In the genomic region with DNA sequence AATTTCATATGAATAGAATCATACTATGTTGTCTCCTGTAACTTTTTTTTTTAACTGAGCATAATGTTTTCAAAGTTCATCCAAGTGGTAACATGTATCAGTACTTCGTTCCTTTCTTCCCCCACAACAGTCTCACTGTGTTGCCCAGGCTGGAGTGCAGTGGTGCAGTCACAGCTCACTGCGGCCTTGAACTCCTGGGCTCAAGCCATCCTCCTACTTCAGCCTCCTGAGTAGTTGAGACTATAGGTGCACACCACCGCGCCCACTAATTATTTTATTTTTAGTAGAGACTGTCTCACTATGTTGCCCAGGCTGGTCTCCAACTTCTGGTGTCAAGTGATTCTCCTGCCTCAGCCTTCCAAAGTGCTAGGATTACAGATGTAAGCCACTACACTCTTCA, we compare ENCODE assay signal across 23 cellular contexts. TPM values are rescaled to one million over a fixed set of nuclear protein-coding genes. Genes with fewer than 3 reads are reported as not detected.
DNase-seq lines count a peak whose midpoint lies in the region; ATAC-seq, FAIRE-seq and TF ChIP-seq lines count a peak whose summit lies in the region.
"Had no signal": no experiment of that assay in that cellular context is flagged by ENCODE, and none has a peak within 500 bp of the region (broad histone marks: within the 10 kb centered on the region; RNA-seq: fewer than 3 reads in every experiment).

No MANE protein-coding gene starts in this region.

- no peak for FAIRE-seq in HepG2 (lab: Jason Lieb, UNC)
- FAIRE-seq: A204.1, D721Med, G401.6, GM12891, GM19239 had no signal

- DNase-seq in HepG2 (ENCODE audit: low spot score) (no peak), right lobe of liver (no peak), WTC11 (ENCODE audit: low spot score) (no peak), aorta (no peak), D341Med (ENCODE audit: low spot score) (no peak), sigmoid colon (no peak)
- DNase-seq in stimulated activated naive B cell treated with anti-CD40 and anti-IgM and Interleukin-4, amounts not matched to agents 10 μg/mL and 1 μg/mL and 100 μg/mL, for 72 hours: no peak
- DNase-seq: 8988T; ACHN; AML-193; CD4-positive, alpha-beta T cell; CD8-positive, alpha-beta memory T cell; COR-L47; DMS79 treated with DMSO at 0.1 percent for 48 hours; GF-D8 had no signal

- H3K9ac ChIP-seq in HepG2 (ENCODE audit: insufficient read depth, low read depth, low read length): no peak overlapping the region
- H3K9ac ChIP-seq: BLaER1 treated with 17β-estradiol and CSF1 and Interleukin-3, amounts not matched to agents 10 nM and 100 nM had no signal

- H3K36me3 ChIP-seq in HepG2 (replicated peaks in 1 of 2; ENCODE audit: control insufficient read depth in 1 of 2, insufficient read depth in 2 of 2, low read length in 2 of 2) (peaks cover 6 to 34% of the 10 kb centered on the region in 2 experiments), right lobe of liver (peaks cover 0 to 25% (median 10%) of the 10 kb centered on the region in 4 donors), aorta (ENCODE audit: control insufficient read depth in 1 of 2, insufficient read depth in 2 of 2, low read length in 1 of 2) (peaks cover 3% of the 10 kb centered on the region in 2 donors), sigmoid colon (peaks cover 15 to 37% (median 19%) of the 10 kb centered on the region in 4 donors)

- no peak for TF ChIP-seq RAD21 in HepG2 (CRISPR knock-in tag; IDR thresholded peaks at IDR 0.05)

- H3K9me3 ChIP-seq in HepG2 (ENCODE audit: low read length) (peaks cover 6% of the 10 kb centered on the region; the same call in 1 of the 2 replicates), right lobe of liver (no peaks in the 10 kb centered on the region), aorta (ENCODE audit: control insufficient read depth, low read length) (no peaks in the 10 kb centered on the region), sigmoid colon (no peaks in the 10 kb centered on the region)

- no peak overlapping the region for H3K27ac Mint-ChIP-seq in WTC11
- H3K27ac Mint-ChIP-seq in stimulated activated naive B cell treated with anti-CD40 and anti-IgM and Interleukin-4, amounts not matched to agents 10 μg/mL and 1 μg/mL and 100 μg/mL, for 72 hours: peak overlapping the region; percentile 60
- H3K27ac Mint-ChIP-seq: B cell; CD4-positive, alpha-beta T cell had no signal

- CTCF ChIA-PET in HepG2 (lab: Yijun Ruan, JAX; ENCODE audit: low intra/inter-chr PET ratio, low total read pairs) (no interaction called here), WTC11 (lab: Charles Lee) (interaction anchor here (0.7 kb wide), 3 partner anchors 43 to 146 kb away, joined by 3 to 4 read pairs (median 4); no protein-coding TSS in a partner anchor)

- H3K36me3 Mint-ChIP-seq in WTC11: peaks cover 29% of the 10 kb centered on the region
- H3K36me3 Mint-ChIP-seq in stimulated activated naive B cell treated with anti-CD40 and anti-IgM and Interleukin-4, amounts not matched to agents 10 μg/mL and 1 μg/mL and 100 μg/mL, for 72 hours: peaks cover 52% of the 10 kb centered on the region in 2 donors

- H3K27me3 ChIP-seq in HepG2 (ENCODE audit: control insufficient read depth in 1 of 2, insufficient read depth in 2 of 2, low read length in 2 of 2): no peaks in the 10 kb centered on the region
- no peaks in the 10 kb centered on the region for H3K27me3 ChIP-seq in right lobe of liver
- no peaks in the 10 kb centered on the region for H3K27me3 ChIP-seq in aorta (ENCODE audit: control insufficient read depth in 1 of 2, insufficient read depth in 2 of 2, low read length in 1 of 2)
- no peaks in the 10 kb centered on the region for H3K27me3 ChIP-seq in sigmoid colon
- H3K27me3 ChIP-seq: BLaER1 treated with 17β-estradiol and CSF1 and Interleukin-3, amounts not matched to agents 10 nM and 100 nM had no signal

- no peak overlapping the region for H2AFZ ChIP-seq in HepG2 (ENCODE audit: low read length)

- H3K27ac ChIP-seq in HepG2 (ENCODE audit: extremely low read length, insufficient read depth, low read length): no peak overlapping the region
- no peak overlapping the region for H3K27ac ChIP-seq in right lobe of liver
- no peak overlapping the region for H3K27ac ChIP-seq in aorta (ENCODE audit: low read depth in 1 of 2, low read length in 2 of 2)
- H3K27ac ChIP-seq in sigmoid colon: no peak overlapping the region
- H3K27ac ChIP-seq: BLaER1 treated with 17β-estradiol and CSF1 and Interleukin-3, amounts not matched to agents 10 nM and 100 nM; C4-2B had no signal

- BruUV-seq in HepG2 (replicated peaks; lab: Mats Ljungman, UMichigan): no TSS peak

- 92% methylated on average over 4 of the region's 4 CpGs for WGBS in HepG2 (ENCODE audit: low lambda C conversion rate)
- 98% methylated on average over 4 of the region's 4 CpGs for WGBS in right lobe of liver (ENCODE audit: insufficient coverage, low coverage, low lambda C conversion rate, missing lambda C conversion rate)
- WGBS in aorta, 2 donors: 96 to 97% methylated on average over 4 of the region's 4 CpGs
- WGBS in sigmoid colon, 2 donors: 94 to 98% methylated on average over 4 of the region's 4 CpGs

- H3K4me1 Mint-ChIP-seq in WTC11: no peaks in the 10 kb centered on the region
- peaks cover 17 to 27% of the 10 kb centered on the region in 2 donors for H3K4me1 Mint-ChIP-seq in stimulated activated naive B cell treated with anti-CD40 and anti-IgM and Interleukin-4, amounts not matched to agents 10 μg/mL and 1 μg/mL and 100 μg/mL, for 72 hours

- intact Hi-C loops in HepG2 (cut with micrococcal nuclease; ENCODE audit: unreplicated experiment): no loop called here
- intact Hi-C loops in right lobe of liver (cut with DNase I): no loop called here
- intact Hi-C loops in aorta (cut with DNase I): no loop called here
- intact Hi-C loops in sigmoid colon (cut with DNase I): no loop called here

- H3K4me2 ChIP-seq in HepG2 (ENCODE audit: low read depth, low read length): no peak overlapping the region
- H3K4me2 ChIP-seq: BLaER1 treated with 17β-estradiol and CSF1 and Interleukin-3, amounts not matched to agents 10 nM and 100 nM had no signal

- no peaks in the 10 kb centered on the region for H3K79me2 ChIP-seq in HepG2 (ENCODE audit: insufficient read depth, low read length)

- H3K4me1 ChIP-seq in HepG2 (ENCODE audit: insufficient read depth, low read length) (peaks cover 26% of the 10 kb centered on the region), right lobe of liver (no peaks in the 10 kb centered on the region), aorta (ENCODE audit: control insufficient read depth in 1 of 2, insufficient read depth in 2 of 2, low read length in 2 of 2) (no peaks in the 10 kb centered on the region), sigmoid colon (no peaks in the 10 kb centered on the region)

- H3K4me3 Mint-ChIP-seq in WTC11: no peak overlapping the region
- no peak overlapping the region for H3K4me3 Mint-ChIP-seq in stimulated activated naive B cell treated with anti-CD40 and anti-IgM and Interleukin-4, amounts not matched to agents 10 μg/mL and 1 μg/mL and 100 μg/mL, for 72 hours
- H3K4me3 Mint-ChIP-seq: B cell; CD4-positive, alpha-beta T cell; CD8-positive, alpha-beta memory T cell had no signal

- TF ChIP-seq POLR2A in HepG2 (IDR thresholded peaks at IDR 0.05; ENCODE audit: insufficient read depth in 1 of 2, low read depth in 2 of 2, low read length in 2 of 2) (no peak), right lobe of liver (IDR thresholded peaks at IDR 0.05) (no peak), sigmoid colon (IDR thresholded peaks at IDR 0.05) (no peak)

- TF ChIP-seq CTCF in HepG2 (CRISPR knock-in tag; IDR thresholded peaks at IDR 0.05) (no peak), right lobe of liver (IDR thresholded peaks at IDR 0.05) (no peak), WTC11 (IDR thresholded peaks at IDR 0.05) (no peak), sigmoid colon (IDR thresholded peaks at IDR 0.05) (no peak)

- H4K20me1 ChIP-seq in HepG2 (ENCODE audit: insufficient read depth, low read length): no peaks in the 10 kb centered on the region

- H3K4me3 ChIP-seq in HepG2 (replicated peaks in 1 of 3; ENCODE audit: insufficient read depth in 1 of 3, low read depth in 2 of 3, low read length in 3 of 3) (no peak overlapping the region), right lobe of liver (no peak overlapping the region), aorta (ENCODE audit: low read length in 2 of 2) (no peak overlapping the region), sigmoid colon (no peak overlapping the region)
- H3K4me3 ChIP-seq: BLaER1 treated with 17β-estradiol and CSF1 and Interleukin-3, amounts not matched to agents 10 nM and 100 nM had no signal

- in situ Hi-C loops in HepG2 (cut with HindIII; ENCODE audit: extremely low pct_ligation_motif_present, low pct_unique_long_range_greater_than_20kb): no loop called here

- no peak for TF ChIP-seq EP300 in HepG2 (IDR thresholded peaks at IDR 0.05; ENCODE audit: low read depth in 2 of 2, low read length in 2 of 2)
- no peak for TF ChIP-seq EP300 in HepG2 (CRISPR knock-in tag; IDR thresholded peaks at IDR 0.05; ENCODE audit: borderline replicate concordance)
- no peak for TF ChIP-seq EP300 in sigmoid colon (IDR thresholded peaks at IDR 0.05)

- POLR2A ChIA-PET in HepG2 (lab: Yijun Ruan, JAX): interaction anchor here (0.6 kb wide), 1 partner anchor 87 kb away, joined by 3 read pairs; no protein-coding TSS in a partner anchor
- POLR2A ChIA-PET in WTC11 (lab: Charles Lee): no interaction called here

- peaks cover 5% of the 10 kb centered on the region; the same call in 1 of the 2 replicates for H3K27me3 Mint-ChIP-seq in WTC11 (ENCODE audit: low read depth)
- H3K27me3 Mint-ChIP-seq in stimulated activated naive B cell treated with anti-CD40 and anti-IgM and Interleukin-4, amounts not matched to agents 10 μg/mL and 1 μg/mL and 100 μg/mL, for 72 hours: no peaks in the 10 kb centered on the region
- H3K27me3 Mint-ChIP-seq: B cell; CD4-positive, alpha-beta T cell; CD8-positive, alpha-beta memory T cell had no signal

- H3K9me3 Mint-ChIP-seq in WTC11: peaks cover 8% of the 10 kb centered on the region
- peaks cover 6 to 7% of the 10 kb centered on the region in 2 donors for H3K9me3 Mint-ChIP-seq in stimulated activated naive B cell treated with anti-CD40 and anti-IgM and Interleukin-4, amounts not matched to agents 10 μg/mL and 1 μg/mL and 100 μg/mL, for 72 hours
- H3K9me3 Mint-ChIP-seq: CD4-positive, alpha-beta T cell had no signal

- ATAC-seq in HepG2 (peak; percentile 14; the same call in 1 of the 3 replicates), right lobe of liver (no peak), WTC11 (no peak), aorta (ENCODE audit: low FRiP score) (no peak)
- no peak for ATAC-seq in stimulated activated naive B cell treated with anti-CD40 and anti-IgM and Interleukin-4, amounts not matched to agents 10 μg/mL and 1 μg/mL and 100 μg/mL, for 72 hours (replicated peaks)

RNA-seq across cellular contexts. Expression of a gene that starts 23.4 kb away (rescaled TPM):
- total RNA-seq in HepG2 (2016; rRNA removed; fragmentation: Illumina TruSeq; extraction: Trizol) (6.8 TPM in 2 replicates), right lobe of liver (1 to 10 TPM; 3.7 to 6.8 (median 5.1) TPM), WTC11 (2021) (16.4 to 19.3 TPM (median 18.2 TPM) in 3 replicates), aorta (10 to 100 TPM in 1 of 2 donors, 1 to 10 TPM in 1; 9.5 to 12.1 TPM), sigmoid colon (1 to 10 TPM; 3.1 to 5.8 (median 3.6) TPM)
- 0.71 and 1.2 TPM in 2 replicates for total RNA-seq in HepG2 (2016; cell fraction: cytosol; rRNA removed; fragmentation: Illumina TruSeq; extraction: Trizol; ENCODE audit: low read depth)
- 6.1 and 7.2 TPM in 2 replicates for total RNA-seq in HepG2 (2016; cell fraction: insoluble cytoplasmic fraction; rRNA removed; fragmentation: Illumina TruSeq; extraction: Trizol)
- total RNA-seq in HepG2 (2016; cell fraction: membrane; rRNA removed; fragmentation: Illumina TruSeq; extraction: Trizol): 2.4 and 2.7 TPM in 2 replicates
- total RNA-seq in HepG2 (2016; cell fraction: nucleus; rRNA removed; fragmentation: Illumina TruSeq; extraction: Trizol): 12.1 and 16.6 TPM in 2 replicates
- polyA plus RNA-seq in HepG2 (2011; rRNA removed) (4.3 and 4.7 TPM in 2 replicates), aorta (1 to 10 TPM; 1.0 to 1.9 TPM), sigmoid colon (1 to 10 TPM; 1.8 to 9.6 (median 2.5) TPM)
- 1.7 and 2.0 TPM in 2 replicates for polyA plus RNA-seq in HepG2 (2011; cell fraction: cytosol; rRNA removed)
- polyA plus RNA-seq in HepG2 (2011; cell fraction: nucleus; rRNA removed): 19.7 and 21.9 TPM in 2 replicates
- polyA plus RNA-seq in HepG2 (2012): 6.0 and 7.3 TPM in 2 replicates
- polyA plus RNA-seq in HepG2 (2016; cell fraction: cytosol; fragmentation: Illumina TruSeq; extraction: Trizol; ENCODE audit: low read depth): 0.26 and 0.32 TPM in 2 replicates
- 4.5 and 5.7 TPM in 2 replicates for polyA plus RNA-seq in HepG2 (2016; cell fraction: insoluble cytoplasmic fraction; fragmentation: Illumina TruSeq; extraction: Trizol; ENCODE audit: low read depth)
- 0.63 and 0.87 TPM in 2 replicates for polyA plus RNA-seq in HepG2 (2016; cell fraction: membrane; fragmentation: Illumina TruSeq; extraction: Trizol; ENCODE audit: low read depth)
- 24.0 and 27.9 TPM in 2 replicates for polyA plus RNA-seq in HepG2 (2016; cell fraction: nucleus; fragmentation: Illumina TruSeq; extraction: Trizol; ENCODE audit: insufficient read depth, low read depth)
- 7.6 and 10.7 TPM in 2 replicates for polyA minus RNA-seq in HepG2 (2011; rRNA and poly(A)+ RNA removed; ENCODE audit: low replicate concordance)
- polyA minus RNA-seq in HepG2 (2011; cell fraction: cytosol; rRNA and poly(A)+ RNA removed): 3.4 and 4.2 TPM in 2 replicates
- 14.0 and 14.5 TPM in 2 replicates for polyA minus RNA-seq in HepG2 (2011; cell fraction: nucleus; rRNA and poly(A)+ RNA removed)

RNA-seq across cellular contexts. Expression of a gene that starts 34.6 kb away (rescaled TPM):
- total RNA-seq in HepG2 (2016; rRNA removed; fragmentation: Illumina TruSeq; extraction: Trizol) (105 and 130 TPM in 2 replicates), right lobe of liver (10 to 100 TPM; 16.6 to 33.1 (median 22.6) TPM), WTC11 (2021) (105 to 106 TPM (median 106 TPM) in 3 replicates), aorta (10 to 100 TPM; 47.5 to 49.8 TPM), sigmoid colon (10 to 100 TPM; 31.6 to 48.1 (median 39.3) TPM)
- 22.6 and 22.7 TPM in 2 replicates for total RNA-seq in HepG2 (2016; cell fraction: cytosol; rRNA removed; fragmentation: Illumina TruSeq; extraction: Trizol; ENCODE audit: low read depth)
- total RNA-seq in HepG2 (2016; cell fraction: insoluble cytoplasmic fraction; rRNA removed; fragmentation: Illumina TruSeq; extraction: Trizol): 106 and 144 TPM in 2 replicates
- 48.1 and 55.5 TPM in 2 replicates for total RNA-seq in HepG2 (2016; cell fraction: membrane; rRNA removed; fragmentation: Illumina TruSeq; extraction: Trizol)
- total RNA-seq in HepG2 (2016; cell fraction: nucleus; rRNA removed; fragmentation: Illumina TruSeq; extraction: Trizol): 47.4 and 51.2 TPM in 2 replicates
- polyA plus RNA-seq in HepG2 (2011; rRNA removed) (124 and 137 TPM in 2 replicates), aorta (10 to 100 TPM; 85.5 to 86.7 TPM), sigmoid colon (100 to 1,000 TPM in 1 of 3 donors, 10 to 100 TPM in 2; 89.3 to 132 (median 96.7) TPM)
- polyA plus RNA-seq in HepG2 (2011; cell fraction: cytosol; rRNA removed): 118 and 121 TPM in 2 replicates
- polyA plus RNA-seq in HepG2 (2011; cell fraction: nucleus; rRNA removed): 36.3 and 40.1 TPM in 2 replicates
- 107 and 124 TPM in 2 replicates for polyA plus RNA-seq in HepG2 (2012)
- polyA plus RNA-seq in HepG2 (2016; cell fraction: cytosol; fragmentation: Illumina TruSeq; extraction: Trizol; ENCODE audit: low read depth): 26.7 and 29.0 TPM in 2 replicates
- polyA plus RNA-seq in HepG2 (2016; cell fraction: insoluble cytoplasmic fraction; fragmentation: Illumina TruSeq; extraction: Trizol; ENCODE audit: low read depth): 184 and 199 TPM in 2 replicates
- 57.6 and 62.2 TPM in 2 replicates for polyA plus RNA-seq in HepG2 (2016; cell fraction: membrane; fragmentation: Illumina TruSeq; extraction: Trizol; ENCODE audit: low read depth)
- polyA plus RNA-seq in HepG2 (2016; cell fraction: nucleus; fragmentation: Illumina TruSeq; extraction: Trizol; ENCODE audit: insufficient read depth, low read depth): 105 and 115 TPM in 2 replicates
- 25.9 and 35.0 TPM in 2 replicates for polyA minus RNA-seq in HepG2 (2011; rRNA and poly(A)+ RNA removed; ENCODE audit: low replicate concordance)
- 23.1 and 30.6 TPM in 2 replicates for polyA minus RNA-seq in HepG2 (2011; cell fraction: cytosol; rRNA and poly(A)+ RNA removed)
- 23.6 and 37.7 TPM in 2 replicates for polyA minus RNA-seq in HepG2 (2011; cell fraction: nucleus; rRNA and poly(A)+ RNA removed)
